In the genomic region with DNA sequence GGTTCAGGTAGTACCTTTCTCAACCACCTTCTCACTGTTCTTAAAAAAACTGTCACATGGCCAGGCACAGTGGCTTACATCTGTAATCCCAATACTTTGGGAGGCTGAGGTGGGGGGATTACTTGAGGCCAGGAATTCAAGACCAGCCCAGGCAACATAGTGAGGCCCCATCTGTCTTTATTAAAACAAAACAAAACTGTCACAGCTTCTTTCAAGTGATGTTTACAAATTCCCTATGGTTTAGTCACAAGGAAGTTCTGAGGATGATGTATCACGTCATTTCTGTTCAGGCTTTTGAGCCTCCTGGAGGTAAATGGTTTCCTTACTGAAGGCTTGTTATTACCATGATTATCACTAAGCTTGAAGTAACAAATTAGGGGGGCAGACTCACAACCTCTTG, we compare ENCODE assay signal across 17 cellular contexts.
DNase-seq lines count a peak whose midpoint lies in the region; ATAC-seq and TF ChIP-seq lines count a peak whose summit lies in the region.
"Had no signal": no experiment of that assay in that cellular context is flagged by ENCODE, and none has a peak within 500 bp of the region (broad histone marks: within the 10 kb centered on the region; RNA-seq: fewer than 3 reads in every experiment).

No MANE protein-coding gene starts in this region.

- peaks cover 7% of the 10 kb centered on the region for H3K36me3 ChIP-seq in Caco-2 (ENCODE audit: control insufficient read depth, insufficient read depth, low read length)
- no peaks in the 10 kb centered on the region for H3K36me3 ChIP-seq in mesendoderm (ENCODE audit: control insufficient read depth, insufficient read depth, low read length)
- H3K36me3 ChIP-seq: BE2C had no signal

- H3K4me1 ChIP-seq in Caco-2 (peaks cover 59% of the 10 kb centered on the region), mesendoderm (ENCODE audit: control insufficient read depth, low read depth, low read length) (peaks cover 3% of the 10 kb centered on the region)
- H3K4me1 ChIP-seq: BE2C had no signal

- no peak overlapping the region for H4K5ac ChIP-seq in mesendoderm (ENCODE audit: low read length)

- H2BK5ac ChIP-seq in mesendoderm (ENCODE audit: low read length): no peak overlapping the region

- no peak overlapping the region for H3K56ac ChIP-seq in mesendoderm (ENCODE audit: low read length)

- peak; percentile 65 to 66 for DNase-seq in Caco-2
- peak; percentile 15 for DNase-seq in NCI-H69 (lab: John Stamatoyannopoulos, UW)
- peak; percentile 46 for DNase-seq in epithelial cell of prostate (ENCODE audit: low read depth, low spot score)
- DNase-seq in mesendoderm: no peak
- no peak for DNase-seq in DMS153 (lab: John Stamatoyannopoulos, UW)
- DNase-seq in AML-193 (lab: John Stamatoyannopoulos, UW): no peak
- no peak for DNase-seq in NK-92 (lab: John Stamatoyannopoulos, UW; ENCODE audit: unreplicated experiment)
- DNase-seq: activated CD8-positive, alpha-beta memory T cell treated with anti-CD3 and anti-CD28 coated beads, Interleukin-2, amount 10 ng/mL, durations not matched to agents 7 days and 5 days; BE2C; midbrain; NCI-H1694 treated with DMSO at 0.1 percent for 48 hours; NCI-H82; stimulated activated CD4-positive, alpha-beta T cell treated with anti-CD3 and anti-CD28 coated beads, Interleukin-4, amount 100 ng/mL, for 4 hours; stimulated activated naive CD4-positive, alpha-beta T cell treated with Interleukin-2 at 50 U/mL for 16 hours had no signal

- ATAC-seq in GM18873 (IDR thresholded peaks at IDR 0.05; ENCODE audit: low FRiP score, unreplicated experiment): no peak
- ATAC-seq: activated CD8-positive, alpha-beta memory T cell treated with anti-CD3 and anti-CD28 coated beads, Interleukin-2, amount 10 ng/mL, durations not matched to agents 7 days and 5 days had no signal

- POLR2A ChIA-PET in Caco-2 (lab: Charles Lee): no interaction called here

- H2BK120ac ChIP-seq in mesendoderm (ENCODE audit: low read depth, low read length): no peak overlapping the region

- H3K79me2 ChIP-seq in mesendoderm (ENCODE audit: control insufficient read depth, insufficient read depth, low read length): no peaks in the 10 kb centered on the region

- TF ChIP-seq CTCF in Caco-2 (IDR thresholded peaks at IDR 0.05; ENCODE audit: insufficient read depth in 1 of 2, low read depth in 1 of 2, low read length in 1 of 2, severe bottlenecking in 1 of 2, unreplicated experiment in 1 of 2): no peak

- H3K79me1 ChIP-seq in mesendoderm (ENCODE audit: low read length): no peaks in the 10 kb centered on the region

- no peak overlapping the region for H3K9ac ChIP-seq in mesendoderm (ENCODE audit: low read length)

- peaks cover 8% of the 10 kb centered on the region for H3K9me3 Mint-ChIP-seq in Caco-2 (ENCODE audit: unreplicated experiment)

- H3K23ac ChIP-seq in mesendoderm (ENCODE audit: low read length): no peak overlapping the region

- no peaks in the 10 kb centered on the region for H3K27me3 Mint-ChIP-seq in Caco-2 (ENCODE audit: insufficient read depth, unreplicated experiment)
- H3K27me3 Mint-ChIP-seq: activated CD8-positive, alpha-beta memory T cell treated with anti-CD3 and anti-CD28 coated beads, Interleukin-2, amount 10 ng/mL, durations not matched to agents 7 days and 5 days; IgD-negative memory B cell had no signal

- no peak overlapping the region for H2AK5ac ChIP-seq in mesendoderm (ENCODE audit: low read length)

- peak overlapping the region; percentile 24 for H3K4me3 Mint-ChIP-seq in Caco-2 (ENCODE audit: unreplicated experiment)
- H3K4me3 Mint-ChIP-seq: activated CD8-positive, alpha-beta memory T cell treated with anti-CD3 and anti-CD28 coated beads, Interleukin-2, amount 10 ng/mL, durations not matched to agents 7 days and 5 days; IgD-negative memory B cell had no signal

- no peaks in the 10 kb centered on the region for H3K9me3 ChIP-seq in Caco-2
- H3K9me3 ChIP-seq: BE2C had no signal

- no peak overlapping the region for H2BK15ac ChIP-seq in mesendoderm (replicated peaks; ENCODE audit: low read depth)

- no peak overlapping the region for H3K4ac ChIP-seq in mesendoderm (ENCODE audit: low read depth, low read length)

- H3K4me1 Mint-ChIP-seq in Caco-2 (ENCODE audit: low read depth, unreplicated experiment): peaks cover 59% of the 10 kb centered on the region
- H3K4me1 Mint-ChIP-seq: activated CD8-positive, alpha-beta memory T cell treated with anti-CD3 and anti-CD28 coated beads, Interleukin-2, amount 10 ng/mL, durations not matched to agents 7 days and 5 days; IgD-negative memory B cell had no signal

- intact Hi-C loops in Caco-2 (cut with micrococcal nuclease; ENCODE audit: unreplicated experiment): loop anchor here (1.0 to 10.0 kb wide), 2 partner anchors 49 to 1691 kb away; no protein-coding TSS in a partner anchor

- no peak overlapping the region for H3K4me2 ChIP-seq in mesendoderm (ENCODE audit: low read length)

- peaks cover 83% of the 10 kb centered on the region for H3K36me3 Mint-ChIP-seq in Caco-2 (ENCODE audit: insufficient read depth, unreplicated experiment)
- H3K36me3 Mint-ChIP-seq: activated CD8-positive, alpha-beta memory T cell treated with anti-CD3 and anti-CD28 coated beads, Interleukin-2, amount 10 ng/mL, durations not matched to agents 7 days and 5 days; IgD-negative memory B cell had no signal

- H3K4me3 ChIP-seq in Caco-2 (ENCODE audit: low read depth, low read length): no peak overlapping the region
- H3K4me3 ChIP-seq in mesendoderm (ENCODE audit: low read length): no peak overlapping the region

- H3K18ac ChIP-seq in mesendoderm (ENCODE audit: low read length): peak overlapping the region; percentile 80

- WGBS in mesendoderm (ENCODE audit: extremely low coverage, insufficient coverage, low lambda C conversion rate): no CpG with 5 or more reads among the region's 1 CpG

- no TSS peak for BruUV-seq in Caco-2 (replicated peaks; lab: Mats Ljungman, UMichigan)

- H3K27ac ChIP-seq in epithelial cell of prostate (peak overlapping the region; percentile 28), mesendoderm (ENCODE audit: low read depth, low read length) (no peak overlapping the region)

- peak overlapping the region; percentile 95 for H3K27ac Mint-ChIP-seq in Caco-2 (ENCODE audit: unreplicated experiment)
- H3K27ac Mint-ChIP-seq: activated CD8-positive, alpha-beta memory T cell treated with anti-CD3 and anti-CD28 coated beads, Interleukin-2, amount 10 ng/mL, durations not matched to agents 7 days and 5 days; IgD-negative memory B cell; progenitor cell of endocrine pancreas had no signal

- no peak overlapping the region for H4K8ac ChIP-seq in mesendoderm (ENCODE audit: low read depth, low read length)

- CTCF ChIA-PET in Caco-2 (lab: Charles Lee): interaction anchor here (1.4 kb wide), 1 partner anchor 78 kb away, joined by 3 read pairs; no protein-coding TSS in a partner anchor

- H3K27me3 ChIP-seq in Caco-2 (replicated peaks; ENCODE audit: control insufficient read depth, insufficient read depth, low read length) (no peaks in the 10 kb centered on the region), mesendoderm (ENCODE audit: insufficient read depth, low read length, poor library complexity) (no peaks in the 10 kb centered on the region)
- H3K27me3 ChIP-seq: BE2C had no signal

Comparison
In these comparisons a context has a peak if more than half of its experiments do, and no peak if none do; other contexts are left out.
1. DNase-seq: peak in Caco-2 (2 of 2), NCI-H69 (single experiment) and epithelial cell of prostate (single experiment); none in mesendoderm (single experiment), DMS153 (single experiment), AML-193 (0 of 2) and NK-92 (single experiment).